ENCODE assay signal across 2 cellular contexts in the genomic region with DNA sequence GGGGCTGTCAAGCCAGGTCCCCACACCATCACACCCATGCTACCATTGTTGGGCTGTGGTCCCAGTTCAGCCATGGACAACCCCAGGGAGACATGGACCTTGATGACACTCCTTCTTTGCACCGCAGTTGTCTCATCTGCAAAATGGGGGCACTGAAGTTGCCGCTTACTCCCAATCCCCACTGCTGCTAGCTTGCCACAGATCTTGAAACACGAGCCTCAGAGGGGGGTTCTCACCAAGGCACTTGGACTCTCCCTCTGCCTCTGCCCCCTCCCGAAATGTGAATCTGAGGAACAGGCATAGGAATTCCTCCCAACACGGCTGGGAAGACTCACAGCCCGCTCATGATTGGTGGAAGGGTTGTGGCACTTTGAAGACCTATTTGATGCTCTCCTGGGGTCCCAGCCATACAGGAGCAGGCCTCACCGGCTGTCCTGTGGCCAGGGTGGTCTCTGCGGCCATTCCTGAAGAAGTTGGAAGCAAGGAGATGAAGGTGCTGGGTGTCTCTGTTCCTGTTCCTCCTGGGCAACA.
TF ChIP-seq lines count a peak whose summit lies in the region.

No MANE protein-coding gene starts in this region.

TF ChIP-seq in SK-N-SH, 30 proteins besides CTCF, POLR2A, EP300 and RAD21 (continued from another document):
- no peak for TF ChIP-seq CHD2 (IDR thresholded peaks at IDR 0.05; ENCODE audit: low read length, partially characterized antibody)
- TF ChIP-seq, protein P1, sequence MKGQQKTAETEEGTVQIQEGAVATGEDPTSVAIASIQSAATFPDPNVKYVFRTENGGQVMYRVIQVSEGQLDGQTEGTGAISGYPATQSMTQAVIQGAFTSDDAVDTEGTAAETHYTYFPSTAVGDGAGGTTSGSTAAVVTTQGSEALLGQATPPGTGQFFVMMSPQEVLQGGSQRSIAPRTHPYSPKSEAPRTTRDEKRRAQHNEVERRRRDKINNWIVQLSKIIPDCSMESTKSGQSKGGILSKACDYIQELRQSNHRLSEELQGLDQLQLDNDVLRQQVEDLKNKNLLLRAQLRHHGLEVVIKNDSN (IDR thresholded peaks at IDR 0.05; ENCODE audit: borderline replicate concordance, low read depth) = no peak
- TF ChIP-seq FOSL2 (IDR thresholded peaks at IDR 0.05; ENCODE audit: borderline replicate concordance, low read depth) = no peak
- TF ChIP-seq RCOR1 (IDR thresholded peaks at IDR 0.05; ENCODE audit: low read length) = no peak
- no peak for TF ChIP-seq EZH2phosphoT487 (IDR thresholded peaks at IDR 0.05; ENCODE audit: borderline replicate concordance, low read depth)
- no peak for TF ChIP-seq TCF12 (IDR thresholded peaks at IDR 0.05)
- TF ChIP-seq SMC3 (IDR thresholded peaks at IDR 0.05; ENCODE audit: low read depth, low read length) = no peak
TF ChIP-seq in SK-N-SH: peak in this region for 0.

TF ChIP-seq in SK-N-SH treated with all-trans-retinoic acid at 6 μM for 48 hours, 23 proteins besides CTCF, POLR2A, EP300 and RAD21 (continued from another document):
- TF ChIP-seq, protein P2, sequence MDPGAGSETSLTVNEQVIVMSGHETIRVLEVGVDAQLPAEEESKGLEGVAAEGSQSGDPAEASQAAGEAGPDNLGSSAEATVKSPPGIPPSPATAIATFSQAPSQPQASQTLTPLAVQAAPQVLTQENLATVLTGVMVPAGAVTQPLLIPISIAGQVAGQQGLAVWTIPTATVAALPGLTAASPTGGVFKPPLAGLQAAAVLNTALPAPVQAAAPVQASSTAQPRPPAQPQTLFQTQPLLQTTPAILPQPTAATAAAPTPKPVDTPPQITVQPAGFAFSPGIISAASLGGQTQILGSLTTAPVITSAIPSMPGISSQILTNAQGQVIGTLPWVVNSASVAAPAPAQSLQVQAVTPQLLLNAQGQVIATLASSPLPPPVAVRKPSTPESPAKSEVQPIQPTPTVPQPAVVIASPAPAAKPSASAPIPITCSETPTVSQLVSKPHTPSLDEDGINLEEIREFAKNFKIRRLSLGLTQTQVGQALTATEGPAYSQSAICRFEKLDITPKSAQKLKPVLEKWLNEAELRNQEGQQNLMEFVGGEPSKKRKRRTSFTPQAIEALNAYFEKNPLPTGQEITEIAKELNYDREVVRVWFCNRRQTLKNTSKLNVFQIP (CRISPR knock-in tag; IDR thresholded peaks at IDR 0.05; ENCODE audit: borderline replicate concordance, low read depth) = no peak
- no peak for TF ChIP-seq ESRRG (CRISPR knock-in tag; IDR thresholded peaks at IDR 0.05)
- no peak for TF ChIP-seq ZNF8 (CRISPR knock-in tag; IDR thresholded peaks at IDR 0.05)
- TF ChIP-seq SNAI2 (CRISPR knock-in tag; IDR thresholded peaks at IDR 0.05) = no peak
- TF ChIP-seq ARNTL (CRISPR knock-in tag; IDR thresholded peaks at IDR 0.05; ENCODE audit: borderline replicate concordance, low read depth) = no peak
- no peak for TF ChIP-seq ISL1 (CRISPR knock-in tag; IDR thresholded peaks at IDR 0.05)
- TF ChIP-seq TSHZ2 (CRISPR knock-in tag; IDR thresholded peaks at IDR 0.05) = no peak
- TF ChIP-seq, protein P3, sequence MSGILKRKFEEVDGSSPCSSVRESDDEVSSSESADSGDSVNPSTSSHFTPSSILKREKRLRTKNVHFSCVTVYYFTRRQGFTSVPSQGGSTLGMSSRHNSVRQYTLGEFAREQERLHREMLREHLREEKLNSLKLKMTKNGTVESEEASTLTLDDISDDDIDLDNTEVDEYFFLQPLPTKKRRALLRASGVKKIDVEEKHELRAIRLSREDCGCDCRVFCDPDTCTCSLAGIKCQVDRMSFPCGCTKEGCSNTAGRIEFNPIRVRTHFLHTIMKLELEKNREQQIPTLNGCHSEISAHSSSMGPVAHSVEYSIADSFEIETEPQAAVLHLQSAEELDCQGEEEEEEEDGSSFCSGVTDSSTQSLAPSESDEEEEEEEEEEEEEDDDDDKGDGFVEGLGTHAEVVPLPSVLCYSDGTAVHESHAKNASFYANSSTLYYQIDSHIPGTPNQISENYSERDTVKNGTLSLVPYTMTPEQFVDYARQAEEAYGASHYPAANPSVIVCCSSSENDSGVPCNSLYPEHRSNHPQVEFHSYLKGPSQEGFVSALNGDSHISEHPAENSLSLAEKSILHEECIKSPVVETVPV (CRISPR knock-in tag; IDR thresholded peaks at IDR 0.05) = no peak
- TF ChIP-seq, protein P4, sequence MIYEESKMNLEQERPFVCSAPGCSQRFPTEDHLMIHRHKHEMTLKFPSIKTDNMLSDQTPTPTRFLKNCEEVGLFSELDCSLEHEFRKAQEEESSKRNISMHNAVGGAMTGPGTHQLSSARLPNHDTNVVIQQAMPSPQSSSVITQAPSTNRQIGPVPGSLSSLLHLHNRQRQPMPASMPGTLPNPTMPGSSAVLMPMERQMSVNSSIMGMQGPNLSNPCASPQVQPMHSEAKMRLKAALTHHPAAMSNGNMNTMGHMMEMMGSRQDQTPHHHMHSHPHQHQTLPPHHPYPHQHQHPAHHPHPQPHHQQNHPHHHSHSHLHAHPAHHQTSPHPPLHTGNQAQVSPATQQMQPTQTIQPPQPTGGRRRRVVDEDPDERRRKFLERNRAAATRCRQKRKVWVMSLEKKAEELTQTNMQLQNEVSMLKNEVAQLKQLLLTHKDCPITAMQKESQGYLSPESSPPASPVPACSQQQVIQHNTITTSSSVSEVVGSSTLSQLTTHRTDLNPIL (CRISPR knock-in tag; IDR thresholded peaks at IDR 0.05; ENCODE audit: low read depth) = no peak
